In genomic region chr2:160649698-160650097, GRCh38 we compare ENCODE assay signal across 25 cellular contexts.
"Had no signal": no experiment of that assay in that cellular context is flagged by ENCODE, and none has a peak within 500 bp of the region (broad histone marks: within the 10 kb centered on the region; RNA-seq: fewer than 3 reads in every experiment).

No MANE protein-coding gene starts in this region.

- H3K27ac ChIP-seq: gastroesophageal sphincter, parathyroid adenoma, right atrium auricular region, stomach, tibial artery had no signal

- H2AFZ ChIP-seq: hepatocyte, parathyroid adenoma had no signal

- H3K27me3 ChIP-seq: gastroesophageal sphincter, hepatocyte, right atrium auricular region, stomach, tibial artery had no signal

- DNase-seq: activated CD4-positive, alpha-beta T cell treated with anti-CD3 and anti-CD28 coated beads for 4 hours; activated CD4-positive, alpha-beta T cell treated with anti-CD3 and anti-CD28 coated beads, Interleukin-2, amount 50 U/mL, for 48 hours; activated CD4-positive, CD25-positive, alpha-beta regulatory T cell; activated CD8-positive, alpha-beta memory T cell treated with anti-CD3 and anti-CD28 coated beads for 24 hours; activated effector memory CD4-positive, alpha-beta T cell treated with anti-CD3 and anti-CD28 coated beads, Interleukin-2, amount 50 U/mL, for 16 hours; activated naive CD4-positive, alpha-beta T cell treated with anti-CD3 and anti-CD28 coated beads for 36 hours; amygdala; central memory CD4-positive, alpha-beta T cell; effector memory CD4-positive, alpha-beta T cell; immature natural killer cell; midbrain; naive thymus-derived CD4-positive, alpha-beta T cell; occipital lobe; stimulated activated CD4-positive, alpha-beta T cell treated with anti-CD3 and anti-CD28 coated beads, Interleukin-15, amount 100 ng/mL, for 24 hours; stimulated activated CD4-positive, alpha-beta T cell treated with anti-CD3 and anti-CD28 coated beads, Interleukin-2, amount 100 ng/mL, for 24 hours; stimulated activated naive B cell treated with anti-CD40 and anti-IgM and Interleukin-4, amounts not matched to agents 10 μg/mL and 1 μg/mL and 100 μg/mL, for 72 hours; stomach; tibial artery had no signal

- H3K4me3 Mint-ChIP-seq: activated naive CD4-positive, alpha-beta T cell treated with anti-CD3 and anti-CD28 coated beads for 36 hours; activated T-helper 1 cell treated with anti-CD3 and anti-CD28 coated beads, Interleukin-12 subunit alpha, Interleukin-12 subunit beta, Interleukin-2, Interleukin-4 antibody, amounts not matched to agents 30 ng/mL and 10 ng/mL and 1 ng/mL, durations not matched to agents 14 hours and 24 hours and 36 hours; immature natural killer cell; naive thymus-derived CD4-positive, alpha-beta T cell; stimulated activated naive B cell treated with anti-CD40 and anti-IgM and Interleukin-4, amounts not matched to agents 10 μg/mL and 1 μg/mL and 100 μg/mL, for 72 hours had no signal

- H3K9me3 Mint-ChIP-seq: activated naive CD4-positive, alpha-beta T cell treated with anti-CD3 and anti-CD28 coated beads for 36 hours; activated T-helper 1 cell treated with anti-CD3 and anti-CD28 coated beads, Interleukin-12 subunit alpha, Interleukin-12 subunit beta, Interleukin-2, Interleukin-4 antibody, amounts not matched to agents 30 ng/mL and 10 ng/mL and 1 ng/mL, durations not matched to agents 14 hours and 24 hours and 36 hours; immature natural killer cell; stimulated activated naive B cell treated with anti-CD40 and anti-IgM and Interleukin-4, amounts not matched to agents 10 μg/mL and 1 μg/mL and 100 μg/mL, for 72 hours had no signal

- H3K9me3 ChIP-seq: gastroesophageal sphincter, right atrium auricular region, stomach, tibial artery had no signal

- H3K27me3 Mint-ChIP-seq: naive thymus-derived CD4-positive, alpha-beta T cell; stimulated activated naive B cell treated with anti-CD40 and anti-IgM and Interleukin-4, amounts not matched to agents 10 μg/mL and 1 μg/mL and 100 μg/mL, for 72 hours had no signal

- H3K4me2 ChIP-seq: hepatocyte, smooth muscle cell had no signal

- FAIRE-seq: urothelium cell line had no signal

- H3K36me3 ChIP-seq: gastroesophageal sphincter, right atrium auricular region, stomach, tibial artery had no signal

- H3K27ac Mint-ChIP-seq: activated naive CD4-positive, alpha-beta T cell treated with anti-CD3 and anti-CD28 coated beads for 36 hours; activated T-helper 1 cell treated with anti-CD3 and anti-CD28 coated beads, Interleukin-12 subunit alpha, Interleukin-12 subunit beta, Interleukin-2, Interleukin-4 antibody, amounts not matched to agents 30 ng/mL and 10 ng/mL and 1 ng/mL, durations not matched to agents 14 hours and 24 hours and 36 hours; immature natural killer cell; stimulated activated naive B cell treated with anti-CD40 and anti-IgM and Interleukin-4, amounts not matched to agents 10 μg/mL and 1 μg/mL and 100 μg/mL, for 72 hours had no signal

- H3K4me3 ChIP-seq: gastroesophageal sphincter, hepatocyte, right atrium auricular region, smooth muscle cell, stomach, tibial artery had no signal

- H3K79me2 ChIP-seq: hepatocyte, parathyroid adenoma had no signal

- H3K9ac ChIP-seq: parathyroid adenoma had no signal

- H3K36me3 Mint-ChIP-seq: immature natural killer cell; naive thymus-derived CD4-positive, alpha-beta T cell; stimulated activated naive B cell treated with anti-CD40 and anti-IgM and Interleukin-4, amounts not matched to agents 10 μg/mL and 1 μg/mL and 100 μg/mL, for 72 hours had no signal

- ATAC-seq: gastroesophageal sphincter; naive thymus-derived CD4-positive, alpha-beta T cell; stimulated activated naive B cell treated with anti-CD40 and anti-IgM and Interleukin-4, amounts not matched to agents 10 μg/mL and 1 μg/mL and 100 μg/mL, for 72 hours had no signal
